ENCODE assay signal across 8 cellular contexts in genomic region chr12:132600048-132601032, GRCh38. TPM values are rescaled to one million over a fixed set of nuclear protein-coding genes. Genes with fewer than 3 reads are reported as not detected.
DNase-seq lines count a peak whose midpoint lies in the region; ATAC-seq and TF ChIP-seq lines count a peak whose summit lies in the region.

No MANE protein-coding gene starts in this region.

- TF ChIP-seq POLR2A in spleen (IDR thresholded peaks at IDR 0.05), result no peak

- no peaks in the 10 kb centered on the region for H3K36me3 ChIP-seq in RWPE2 (ENCODE audit: low read depth)
- H3K36me3 ChIP-seq in spleen, result no peaks in the 10 kb centered on the region

- H3K9me3 ChIP-seq in RWPE2 (ENCODE audit: severe bottlenecking) (no peaks in the 10 kb centered on the region), spleen (no peaks in the 10 kb centered on the region)

- peak overlapping the region; percentile 26 for H3K4me3 ChIP-seq in RWPE2 (ENCODE audit: severe bottlenecking)
- peak overlapping the region; percentile 41 to 54 for H3K4me3 ChIP-seq in cardiac fibroblast (replicated peaks in 1 of 2; ENCODE audit: low read depth in 2 of 2, low read length in 2 of 2)
- H3K4me3 ChIP-seq in spleen, result peak overlapping the region; percentile 6 to 64 (median 30)

- TF ChIP-seq RAD21 in Ishikawa (IDR thresholded peaks at IDR 0.05; ENCODE audit: low read depth), result peak; percentile 70

- ATAC-seq in RWPE2 (ENCODE audit: low read depth) (peak; percentile 80), HG03108 (IDR thresholded peaks at IDR 0.05; ENCODE audit: unreplicated experiment) (no peak), HG02623 (IDR thresholded peaks at IDR 0.05; ENCODE audit: unreplicated experiment) (no peak)

- DNase-seq in Daoy (ENCODE audit: low read depth), result peak; percentile 73
- DNase-seq in RWPE2 (ENCODE audit: low spot score), result no peak
- DNase-seq in cardiac fibroblast (ENCODE audit: low read depth in 2 of 2), result peak; percentile 75 to 78
- DNase-seq in islet precursor cell, result peak; percentile 92
- peak; percentile 86 for DNase-seq in spleen

- H3K27ac ChIP-seq in RWPE2 (ENCODE audit: poor library complexity, severe bottlenecking), result no peak overlapping the region
- peak overlapping the region in 7 of 8 donors; percentile 9 to 85 (median 69) for H3K27ac ChIP-seq in spleen

- WGBS in spleen, 5 donors, result 30 to 39% (median 31%) methylated on average over 43 to 45 of the region's 45 CpGs

- no peak for TF ChIP-seq EP300 in Ishikawa (IDR thresholded peaks at IDR 0.05; ENCODE audit: borderline replicate concordance)

- H3K4me1 ChIP-seq in RWPE2 (ENCODE audit: insufficient read depth, poor library complexity, severe bottlenecking) (no peaks in the 10 kb centered on the region), spleen (peaks cover 5 to 69% (median 41%) of the 10 kb centered on the region in 6 donors)

- H3K27me3 ChIP-seq in RWPE2 (ENCODE audit: insufficient read depth, poor library complexity, severe bottlenecking) (peaks cover 44% of the 10 kb centered on the region), spleen (replicated peaks in 1 of 7) (peaks cover 0 to 81% (median 8%) of the 10 kb centered on the region in 7 donors)

- intact Hi-C loops in spleen (cut with DNase I; ENCODE audit: low total_unique reads), result no loop called here

- peak; percentile 75 for TF ChIP-seq CTCF in RWPE2 (IDR thresholded peaks at IDR 0.05; ENCODE audit: poor library complexity, severe bottlenecking)
- TF ChIP-seq CTCF in cardiac fibroblast (IDR thresholded peaks at IDR 0.05; ENCODE audit: low read depth, low read length), result peak; percentile 83
- TF ChIP-seq CTCF in spleen (IDR thresholded peaks at IDR 0.05 in 8 of 11, conservative IDR thresholded peaks at IDR 0.05 in 3 of 11), result peak in 10 of 11 experiments; percentile 18 to 78 (median 59)

TF ChIP-seq in Ishikawa, 13 proteins besides CTCF, POLR2A, EP300 and RAD21:
- TF ChIP-seq, protein P1, sequence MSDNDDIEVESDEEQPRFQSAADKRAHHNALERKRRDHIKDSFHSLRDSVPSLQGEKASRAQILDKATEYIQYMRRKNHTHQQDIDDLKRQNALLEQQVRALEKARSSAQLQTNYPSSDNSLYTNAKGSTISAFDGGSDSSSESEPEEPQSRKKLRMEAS (IDR thresholded peaks at IDR 0.05), result peak; percentile 59
- TF ChIP-seq ZBTB7A (IDR thresholded peaks at IDR 0.05; ENCODE audit: low read depth) (peak; percentile 66; the same call in 1 of the 2 replicates), USF1 (IDR thresholded peaks at IDR 0.05) (no peak), CEBPB (IDR thresholded peaks at IDR 0.05) (no peak), TEAD4 (IDR thresholded peaks at IDR 0.05) (no peak), FOXM1 (IDR thresholded peaks at IDR 0.05; ENCODE audit: borderline replicate concordance, low read depth) (no peak), NFIC (IDR thresholded peaks at IDR 0.05) (no peak), YY1 (IDR thresholded peaks at IDR 0.05; ENCODE audit: low read depth) (no peak)

RNA-seq across cellular contexts. Expression of gene LRCOL1, which starts 10.0 kb away (rescaled TPM):
- total RNA-seq in Daoy (2014; rRNA removed; shearing (Covaris generic)), result not detected in 2 replicates
- total RNA-seq in spleen, result 1 to 10 TPM in 1 of 7 donors, under 1 TPM in 4, not detected in 2; 0.54 to 4.1 (median 0.83) TPM
- polyA plus RNA-seq in spleen, result 1 to 10 TPM; 2.0 to 4.0 (median 3.8) TPM

RNA-seq across cellular contexts. Expression of gene P2RX2, which starts 18.2 kb away (rescaled TPM):
- not detected in 2 replicates for total RNA-seq in Daoy (2014; rRNA removed; shearing (Covaris generic))
- 1 to 10 TPM in 5 of 7 donors, under 1 TPM in 2; 0.77 to 3.0 (median 1.7) TPM for total RNA-seq in spleen
- polyA plus RNA-seq in spleen, result 1 to 10 TPM; 2.8 to 4.5 (median 2.9) TPM
